In genomic region chr5:88677943-88678779, GRCh38 we compare ENCODE assay signal across 17 cellular contexts.
DNase-seq lines count a peak whose midpoint lies in the region; ATAC-seq and TF ChIP-seq lines count a peak whose summit lies in the region.
"Had no signal": no experiment of that assay in that cellular context is flagged by ENCODE, and none has a peak within 500 bp of the region (broad histone marks: within the 10 kb centered on the region; RNA-seq: fewer than 3 reads in every experiment).

No MANE protein-coding gene starts in this region.

- intact Hi-C loops in dorsolateral prefrontal cortex (cut with DNase I), result loop anchor here (2.0 to 10.0 kb wide), 4 partner anchors 286 to 781 kb away; partner anchors contain the start of gene TMEM161B (in 1 of the 2)

- H3K36me3 Mint-ChIP-seq in T-helper 1 cell treated with Interleukin-12 subunit alpha and Interleukin-12 subunit beta and Interleukin-4 antibody, amounts not matched to agents 30 μg/mL and 1 μg/mL, for 36 hours (ENCODE audit: low read depth), result peaks cover 11% of the 10 kb centered on the region
- H3K36me3 Mint-ChIP-seq in progenitor cell of endocrine pancreas (ENCODE audit: insufficient read depth), result no peaks in the 10 kb centered on the region

- no peak for DNase-seq in T-helper 1 cell
- DNase-seq in NCI-H774 (lab: John Stamatoyannopoulos, UW), result peak; percentile 25
- peak in 3 of 10 donors; percentile 32 to 58 (median 51) for DNase-seq in dorsolateral prefrontal cortex
- no peak for DNase-seq in progenitor cell of endocrine pancreas (ENCODE audit: low spot score, unreplicated experiment)
- DNase-seq in omental fat pad (ENCODE audit: low spot score), result no peak
- DNase-seq in activated T-cell treated with anti-CD3 and anti-CD28 coated beads for 4 hours, result no peak
- DNase-seq: activated CD4-positive, CD25-positive, alpha-beta regulatory T cell; EL; foreskin keratinocyte; KG1; pancreas; Right ventricle myocardium superior; stimulated activated CD4-positive, alpha-beta T cell treated with anti-CD3 and anti-CD28 coated beads, Interleukin-1b, Interleukin-23, amount 100 ng/mL, for 48 hours; stimulated activated naive CD8-positive, alpha-beta T cell treated with anti-CD3 and anti-CD28 coated beads, Interleukin-15, Interleukin-2, amounts not matched to agents 100 U/mL and 50 U/mL, for 24 hours had no signal

- ATAC-seq in GM19467 (IDR thresholded peaks at IDR 0.05; ENCODE audit: unreplicated experiment), result no peak
- no peak for ATAC-seq in omental fat pad (ENCODE audit: low FRiP score)
- ATAC-seq: foreskin keratinocyte; left lobe of liver; pancreas; stimulated activated naive CD8-positive, alpha-beta T cell treated with anti-CD3 and anti-CD28 coated beads, Interleukin-15, Interleukin-2, amounts not matched to agents 100 U/mL and 50 U/mL, for 24 hours had no signal

- peaks cover 4% of the 10 kb centered on the region for H3K9me3 Mint-ChIP-seq in T-helper 1 cell treated with Interleukin-12 subunit alpha and Interleukin-12 subunit beta and Interleukin-4 antibody, amounts not matched to agents 30 μg/mL and 1 μg/mL, for 36 hours
- no peaks in the 10 kb centered on the region for H3K9me3 Mint-ChIP-seq in progenitor cell of endocrine pancreas (ENCODE audit: low read depth)

- H3K27me3 Mint-ChIP-seq in T-helper 1 cell treated with Interleukin-12 subunit alpha and Interleukin-12 subunit beta and Interleukin-4 antibody, amounts not matched to agents 30 μg/mL and 1 μg/mL, for 36 hours (ENCODE audit: low read depth), result peaks cover 85% of the 10 kb centered on the region
- H3K27me3 Mint-ChIP-seq in progenitor cell of endocrine pancreas, result peaks cover 96% of the 10 kb centered on the region

- peak overlapping the region; percentile 53 to 93 (median 80) for H3K4me3 ChIP-seq in dorsolateral prefrontal cortex
- H3K4me3 ChIP-seq: pancreas had no signal

- peak overlapping the region; percentile 91 to 100 (median 99) for H3K27ac ChIP-seq in dorsolateral prefrontal cortex
- H3K27ac ChIP-seq: foreskin keratinocyte, pancreas had no signal

- H3K4me1 Mint-ChIP-seq in T-helper 1 cell treated with Interleukin-12 subunit alpha and Interleukin-12 subunit beta and Interleukin-4 antibody, amounts not matched to agents 30 μg/mL and 1 μg/mL, for 36 hours (ENCODE audit: low read depth), result peaks cover 26% of the 10 kb centered on the region
- peaks cover 11% of the 10 kb centered on the region for H3K4me1 Mint-ChIP-seq in progenitor cell of endocrine pancreas (ENCODE audit: low read depth)

- peak overlapping the region; percentile 16 for H3K4me3 Mint-ChIP-seq in T-helper 1 cell treated with Interleukin-12 subunit alpha and Interleukin-12 subunit beta and Interleukin-4 antibody, amounts not matched to agents 30 μg/mL and 1 μg/mL, for 36 hours
- no peak overlapping the region for H3K4me3 Mint-ChIP-seq in progenitor cell of endocrine pancreas (ENCODE audit: low read depth)

- peak overlapping the region; percentile 61 for H3K27ac Mint-ChIP-seq in T-helper 1 cell treated with Interleukin-12 subunit alpha and Interleukin-12 subunit beta and Interleukin-4 antibody, amounts not matched to agents 30 μg/mL and 1 μg/mL, for 36 hours
- peak overlapping the region; percentile 87 for H3K27ac Mint-ChIP-seq in progenitor cell of endocrine pancreas

- peaks cover 0 to 35% (median 0%) of the 10 kb centered on the region in 45 donors for H3K27me3 ChIP-seq in dorsolateral prefrontal cortex

- TF ChIP-seq CTCF in dorsolateral prefrontal cortex (IDR thresholded peaks at IDR 0.05 in 54 of 56, conservative IDR thresholded peaks at IDR 0.05 in 2 of 56; ENCODE audit: low read depth in 1 of 56, partially characterized antibody in 56 of 56) (peak in 1 of 56 donors; percentile 10), progenitor cell of endocrine pancreas (IDR thresholded peaks at IDR 0.05; ENCODE audit: unreplicated experiment) (no peak), omental fat pad (IDR thresholded peaks at IDR 0.05) (no peak)
